22 cellular contexts compared by ENCODE assay signal in genomic region chr4:84530449-84530848, GRCh38. TPM values are rescaled to one million over a fixed set of nuclear protein-coding genes. Genes with fewer than 3 reads are reported as not detected.
DNase-seq lines count a peak whose midpoint lies in the region; ATAC-seq and TF ChIP-seq lines count a peak whose summit lies in the region.
"Had no signal": no experiment of that assay in that cellular context is flagged by ENCODE, and none has a peak within 500 bp of the region (broad histone marks: within the 10 kb centered on the region; RNA-seq: fewer than 3 reads in every experiment).

No MANE protein-coding gene starts in this region.

- DNase-seq in HCT116 (ENCODE audit: low read depth, low spot score) (no peak), PC-3 (no peak), brain microvascular endothelial cell (peak; percentile 61), mesenchymal stem cell (peak; percentile 8), smooth muscle cell (lab: John Stamatoyannopoulos, UW; ENCODE audit: unreplicated experiment) (no peak), NCI-H146 treated with DMSO at 0.1 percent for 48 hours (lab: John Stamatoyannopoulos, UW; ENCODE audit: unreplicated experiment) (no peak)
- no peak for DNase-seq in stimulated activated CD4-positive, alpha-beta T cell treated with anti-CD3 and anti-CD28 coated beads, Interleukin-2, amount 100 ng/mL, for 48 hours
- DNase-seq: activated CD8-positive, alpha-beta memory T cell treated with anti-CD3 and anti-CD28 coated beads for 24 hours; activated naive CD4-positive, alpha-beta T cell treated with anti-CD3 and anti-CD28 coated beads, Interleukin-2, amount 50 U/mL, for 16 hours; AML-193; esophagus squamous epithelium; MM.1S; NCI-H1694; NCI-H748 treated with DMSO at 0.1 percent for 48 hours; stomach; T-helper 9 cell; upper lobe of left lung had no signal

- H4K91ac ChIP-seq in mesenchymal stem cell (ENCODE audit: low read length): no peak overlapping the region

- TF ChIP-seq CTCF in HCT116 (IDR thresholded peaks at IDR 0.05 in 2 of 3, conservative IDR thresholded peaks at IDR 0.05 in 1 of 3; ENCODE audit: borderline replicate concordance in 1 of 3, insufficient read depth in 1 of 3, low read depth in 2 of 3, low read length in 2 of 3) (no peak), PC-3 (conservative IDR thresholded peaks at IDR 0.05; ENCODE audit: low read depth, low read length) (no peak), brain microvascular endothelial cell (IDR thresholded peaks at IDR 0.05; ENCODE audit: low read depth, low read length, missing control alignments) (no peak), smooth muscle cell (IDR thresholded peaks at IDR 0.05; ENCODE audit: borderline replicate concordance, insufficient read depth, poor library complexity, severe bottlenecking) (no peak)

- H4K20me1 ChIP-seq in HCT116 (ENCODE audit: insufficient read depth): no peaks in the 10 kb centered on the region
- H4K20me1 ChIP-seq in PC-3 (ENCODE audit: low read length): no peaks in the 10 kb centered on the region
- no peaks in the 10 kb centered on the region for H4K20me1 ChIP-seq in smooth muscle cell (ENCODE audit: low read depth)

- H3K4me1 ChIP-seq in HCT116 (ENCODE audit: control insufficient read depth in 1 of 2, insufficient read depth in 2 of 2, low read length in 2 of 2) (peaks cover 12 to 16% of the 10 kb centered on the region in 2 experiments), PC-3 (ENCODE audit: insufficient read depth, low read length) (peaks cover 26% of the 10 kb centered on the region), mesenchymal stem cell (ENCODE audit: control insufficient read depth, insufficient read depth, low read depth, low read length) (no peaks in the 10 kb centered on the region), smooth muscle cell (ENCODE audit: low read depth) (no peaks in the 10 kb centered on the region)
- H3K4me1 ChIP-seq: esophagus squamous epithelium, stomach, upper lobe of left lung had no signal

- CTCF ChIA-PET in HCT116 (lab: Charles Lee): interaction anchor here (0.7 to 1.6 kb wide), 4 partner anchors 9 to 48 kb away, joined by 3 to 5 read pairs (median 4); no protein-coding TSS in a partner anchor
- CTCF ChIA-PET in PC-3 (lab: Charles Lee): interaction anchor here (1.0 kb wide), 1 partner anchor 27 kb away, joined by 4 read pairs; no protein-coding TSS in a partner anchor

- no peak overlapping the region for H2AK5ac ChIP-seq in mesenchymal stem cell (ENCODE audit: low read length, severe bottlenecking)

- H2AFZ ChIP-seq in HCT116 (ENCODE audit: low read depth, low read length, poor library complexity, severe bottlenecking) (peak overlapping the region; percentile 64), PC-3 (ENCODE audit: low read length) (no peak overlapping the region), mesenchymal stem cell (ENCODE audit: low read depth, low read length) (no peak overlapping the region), smooth muscle cell (ENCODE audit: low read depth) (no peak overlapping the region)

- no peak overlapping the region for H2BK15ac ChIP-seq in mesenchymal stem cell (ENCODE audit: low read depth, poor library complexity, severe bottlenecking)

- H3F3A ChIP-seq in PC-3 (ENCODE audit: low read length, unreplicated experiment) (no peaks in the 10 kb centered on the region), smooth muscle cell (ENCODE audit: low read depth) (no peaks in the 10 kb centered on the region)

- TF ChIP-seq POLR2A in HCT116 (IDR thresholded peaks at IDR 0.05; ENCODE audit: borderline replicate concordance, extremely low read depth, insufficient read depth, insufficient read length): no peak

- H3K14ac ChIP-seq in mesenchymal stem cell (ENCODE audit: low read length in 2 of 2): no peak overlapping the region

- H3K79me2 ChIP-seq in HCT116 (ENCODE audit: insufficient read depth, low read length): no peaks in the 10 kb centered on the region
- H3K79me2 ChIP-seq in PC-3 (ENCODE audit: low read length): no peaks in the 10 kb centered on the region
- H3K79me2 ChIP-seq in smooth muscle cell (ENCODE audit: low read depth): no peaks in the 10 kb centered on the region

- no peak overlapping the region for H2BK120ac ChIP-seq in mesenchymal stem cell (ENCODE audit: low read depth, low read length)

- RAD21 ChIA-PET in HCT116 (lab: Charles Lee; ENCODE audit: low non-redundant PET in 1 of 2, low total read pairs in 2 of 2, uncharacterized antibody in 2 of 2, unreplicated experiment in 2 of 2): no interaction called here

- TF ChIP-seq RAD21 in HCT116 (IDR thresholded peaks at IDR 0.05; ENCODE audit: low read depth): no peak

- H4K8ac ChIP-seq in mesenchymal stem cell (ENCODE audit: low read length): no peak overlapping the region

- H3K27ac ChIP-seq in HCT116 (ENCODE audit: low read depth, low read length) (no peak overlapping the region), PC-3 (ENCODE audit: low read length) (peak overlapping the region; percentile 31), brain microvascular endothelial cell (no peak overlapping the region), mesenchymal stem cell (ENCODE audit: low read length, poor library complexity, severe bottlenecking) (no peak overlapping the region), smooth muscle cell (ENCODE audit: low read depth) (no peak overlapping the region)
- H3K27ac ChIP-seq: esophagus squamous epithelium, skin epidermis, stomach, upper lobe of left lung had no signal

- H3K4me3 ChIP-seq in HCT116 (replicated peaks in 1 of 2; ENCODE audit: low read depth in 1 of 2, low read length in 2 of 2) (no peak overlapping the region), PC-3 (ENCODE audit: low read length) (no peak overlapping the region), brain microvascular endothelial cell (ENCODE audit: low read depth, low read length) (no peak overlapping the region), mesenchymal stem cell (ENCODE audit: insufficient read depth in 1 of 2, low read depth in 1 of 2, low read length in 2 of 2) (no peak overlapping the region), smooth muscle cell (no peak overlapping the region)
- H3K4me3 ChIP-seq: esophagus squamous epithelium, skin epidermis, stomach, upper lobe of left lung had no signal

- in situ Hi-C loops in brain microvascular endothelial cell (cut with HindIII; ENCODE audit: low pct_ligation_motif_present, low sequenced_read_pairs): no loop called here

- H3K36me3 ChIP-seq in HCT116 (ENCODE audit: control insufficient read depth in 1 of 2, insufficient read depth in 2 of 2, low read length in 2 of 2) (no peaks in the 10 kb centered on the region), PC-3 (ENCODE audit: low read depth, low read length) (no peaks in the 10 kb centered on the region), brain microvascular endothelial cell (replicated peaks) (no peaks in the 10 kb centered on the region), mesenchymal stem cell (ENCODE audit: control insufficient read depth in 1 of 2, insufficient read depth in 2 of 2, low read depth in 1 of 2, low read length in 2 of 2) (no peaks in the 10 kb centered on the region), smooth muscle cell (ENCODE audit: low read depth) (no peaks in the 10 kb centered on the region)
- H3K36me3 ChIP-seq: esophagus squamous epithelium, stomach, upper lobe of left lung had no signal

- no peak overlapping the region for H2BK12ac ChIP-seq in mesenchymal stem cell (ENCODE audit: low read length in 2 of 2)

- H3K9me2 ChIP-seq in HCT116 (ENCODE audit: insufficient read depth) (no peaks in the 10 kb centered on the region), PC-3 (replicated peaks; ENCODE audit: low read length) (no peaks in the 10 kb centered on the region)

- intact Hi-C loops in HCT116 (cut with micrococcal nuclease): no loop called here
- intact Hi-C loops in PC-3 (cut with micrococcal nuclease): no loop called here

- no CpG with 5 or more reads among the region's 1 CpG for WGBS in mesenchymal stem cell
- WGBS in smooth muscle cell (ENCODE audit: low lambda C conversion rate): 13% methylated on average over 1 of the region's 1 CpG

- no peak overlapping the region for H2BK5ac ChIP-seq in mesenchymal stem cell (ENCODE audit: low read depth, low read length, poor library complexity, severe bottlenecking)

- no peaks in the 10 kb centered on the region for H3K9me3 ChIP-seq in HCT116 (ENCODE audit: control insufficient read depth in 1 of 2, insufficient read depth in 1 of 2, low read depth in 1 of 2, low read length in 2 of 2)
- H3K9me3 ChIP-seq in PC-3 (ENCODE audit: low read length): no peaks in the 10 kb centered on the region
- H3K9me3 ChIP-seq in mesenchymal stem cell (ENCODE audit: control insufficient read depth, low read length): peaks cover 6% of the 10 kb centered on the region
- H3K9me3 ChIP-seq in smooth muscle cell (replicated peaks; ENCODE audit: low read depth): no peaks in the 10 kb centered on the region
- H3K9me3 ChIP-seq: esophagus squamous epithelium, stomach, upper lobe of left lung had no signal

- ATAC-seq in HCT116 (no peak), PC-3 (no peak)
- ATAC-seq: HepG2 had no signal

- BruUV-seq in HCT116 (replicated peaks; lab: Mats Ljungman, UMichigan) (no TSS peak), PC-3 (replicated peaks; lab: Mats Ljungman, UMichigan) (no TSS peak)

- no peak overlapping the region for H3K23ac ChIP-seq in mesenchymal stem cell (ENCODE audit: low read length in 2 of 2)

- no peak overlapping the region for H3K18ac ChIP-seq in mesenchymal stem cell (ENCODE audit: low read depth in 1 of 2, low read length in 2 of 2)

- no peak overlapping the region for H3K4ac ChIP-seq in mesenchymal stem cell (ENCODE audit: low read depth in 1 of 2, low read length in 2 of 2)

- POLR2A ChIA-PET in HCT116 (lab: Charles Lee) (no interaction called here), PC-3 (lab: Charles Lee; ENCODE audit: unreplicated experiment) (no interaction called here)

- H3K27me3 ChIP-seq in HCT116 (ENCODE audit: insufficient read depth, low read length) (no peaks in the 10 kb centered on the region), PC-3 (ENCODE audit: low read length) (no peaks in the 10 kb centered on the region), brain microvascular endothelial cell (replicated peaks) (no peaks in the 10 kb centered on the region), mesenchymal stem cell (ENCODE audit: control insufficient read depth in 1 of 2, insufficient read depth in 1 of 2, low read length in 2 of 2) (peaks cover 3 to 4% of the 10 kb centered on the region in 2 experiments), smooth muscle cell (ENCODE audit: low read depth) (no peaks in the 10 kb centered on the region)
- H3K27me3 ChIP-seq: esophagus squamous epithelium, stomach, upper lobe of left lung had no signal

- H3K4me2 ChIP-seq in HCT116 (ENCODE audit: low read length) (peak overlapping the region; percentile 34), PC-3 (ENCODE audit: low read length) (peak overlapping the region; percentile 55), mesenchymal stem cell (ENCODE audit: low read length, poor library complexity, severe bottlenecking) (no peak overlapping the region), smooth muscle cell (no peak overlapping the region)

- H3K79me1 ChIP-seq in mesenchymal stem cell (replicated peaks; ENCODE audit: low read length, poor library complexity, severe bottlenecking): no peaks in the 10 kb centered on the region

- H3K9ac ChIP-seq in HCT116 (ENCODE audit: low read length) (no peak overlapping the region), PC-3 (ENCODE audit: low read length) (no peak overlapping the region), mesenchymal stem cell (ENCODE audit: low read length) (no peak overlapping the region), smooth muscle cell (ENCODE audit: low read depth) (no peak overlapping the region)

RNA-seq across cellular contexts. Expression of gene NKX6-1, which starts 31.4 kb away (rescaled TPM):
- total RNA-seq in HCT116 (2021; ENCODE audit: unreplicated experiment): 4.2 TPM
- polyA plus RNA-seq in HCT116 (2012): 1.9 and 2.4 TPM in 2 replicates
- total RNA-seq in PC-3 (2014; rRNA removed): 0.52 and 0.62 TPM in 2 replicates
- polyA plus RNA-seq in mesenchymal stem cell (2013, experiment 1 of 2): not detected
- not detected for polyA plus RNA-seq in mesenchymal stem cell (2013, experiment 2 of 2)
- not detected in 2 replicates for total RNA-seq in smooth muscle cell
- not detected in 2 replicates for polyA plus RNA-seq in smooth muscle cell
- total RNA-seq: G401, HepG2, mucosa of gallbladder, pulmonary artery endothelial cell had no signal
- polyA plus RNA-seq: HepG2 had no signal

RNA-seq across cellular contexts. Expression of gene CDS1, which starts 52.5 kb away (rescaled TPM):
- total RNA-seq in HCT116 (2021; ENCODE audit: unreplicated experiment) (14.6 TPM), PC-3 (2014; rRNA removed) (10.4 and 11.2 TPM in 2 replicates), smooth muscle cell (15.2 and 15.7 TPM in 2 replicates)
- polyA plus RNA-seq in HCT116 (2012): 6.5 and 7.5 TPM in 2 replicates
- 0.17 TPM for polyA plus RNA-seq in mesenchymal stem cell (2013, experiment 1 of 2)
- 0.16 TPM for polyA plus RNA-seq in mesenchymal stem cell (2013, experiment 2 of 2)
- polyA plus RNA-seq in smooth muscle cell: 2.1 and 7.9 TPM in 2 replicates
- total RNA-seq: G401, pulmonary artery endothelial cell had no signal

Comparison
In these comparisons a context has a peak if more than half of its experiments do, and no peak if none do; other contexts are left out.
1. DNase-seq: peak in brain microvascular endothelial cell (single experiment) and mesenchymal stem cell (single experiment); none in HCT116 (single experiment), PC-3 (single experiment), smooth muscle cell (single experiment), stimulated activated CD4-positive, alpha-beta T cell treated with anti-CD3 and anti-CD28 coated beads, Interleukin-2, amount 100 ng/mL, for 48 hours (0 of 2) and NCI-H146 treated with DMSO at 0.1 percent for 48 hours (single experiment).
2. H3K4me2 ChIP-seq: peak in HCT116 (single experiment) and PC-3 (single experiment); none in mesenchymal stem cell (single experiment) and smooth muscle cell (single experiment).